In genomic region chr16:67445913-67446907, GRCh38 we compare ENCODE assay signal across 14 cellular contexts. TPM values are rescaled to one million over a fixed set of nuclear protein-coding genes. Genes with fewer than 3 reads are reported as not detected.
DNase-seq lines count a peak whose midpoint lies in the region; ATAC-seq and TF ChIP-seq lines count a peak whose summit lies in the region.
"Had no signal": no experiment of that assay in that cellular context is flagged by ENCODE, and none has a peak within 500 bp of the region (broad histone marks: within the 10 kb centered on the region; RNA-seq: fewer than 3 reads in every experiment).

No MANE protein-coding gene starts in this region.

- CTCF ChIA-PET in HEK293 (lab: Yijun Ruan, JAX), result interaction anchor here (0.6 to 3.7 kb wide), 6 partner anchors 11 to 489 kb away, joined by 3 to 31 read pairs (median 4); partner anchors contain the start of gene ZDHHC1

- H3K27me3 ChIP-seq in lower lobe of right lung (ENCODE audit: low read depth), result no peaks in the 10 kb centered on the region
- H3K27me3 ChIP-seq: BLaER1 treated with 17β-estradiol and CSF1 and Interleukin-3, amounts not matched to agents 10 nM and 100 nM; gastrocnemius medialis; left lung had no signal

- H3K27me3 Mint-ChIP-seq in dendritic cell treated with granulocyte-macrophage colony-stimulating factor and Interleukin-4, amounts not matched to agents 40 ng/mL and 50 ng/mL, for 4 days, result no peaks in the 10 kb centered on the region
- H3K27me3 Mint-ChIP-seq: activated naive CD8-positive, alpha-beta T cell treated with anti-CD3 and anti-CD28 coated beads for 36 hours had no signal

- peaks cover 33% of the 10 kb centered on the region for H3K4me1 Mint-ChIP-seq in dendritic cell treated with granulocyte-macrophage colony-stimulating factor and Interleukin-4, amounts not matched to agents 40 ng/mL and 50 ng/mL, for 4 days (ENCODE audit: low read depth)
- H3K4me1 Mint-ChIP-seq in stimulated activated effector memory CD8-positive, alpha-beta T cell treated with anti-CD3 and anti-CD28 coated beads, Interleukin-12 subunit alpha, Interleukin-12 subunit beta, amount 100 ng/mL, for 72 hours, result peaks cover 35% of the 10 kb centered on the region
- H3K4me1 Mint-ChIP-seq: activated naive CD8-positive, alpha-beta T cell treated with anti-CD3 and anti-CD28 coated beads for 36 hours had no signal

- POLR2A ChIA-PET in HEK293 (lab: Yijun Ruan, JAX), result no interaction called here

- no peaks in the 10 kb centered on the region for H3K9me3 ChIP-seq in HEK293 (ENCODE audit: control insufficient read depth, insufficient read depth, low read depth, low read length)
- no peaks in the 10 kb centered on the region for H3K9me3 ChIP-seq in lower lobe of right lung
- H3K9me3 ChIP-seq: BLaER1 treated with 17β-estradiol and CSF1 and Interleukin-3, amounts not matched to agents 10 nM and 100 nM; gastrocnemius medialis; left lung had no signal

- H3K4me1 ChIP-seq in HEK293 (ENCODE audit: control insufficient read depth, insufficient read depth, low read length), result no peaks in the 10 kb centered on the region
- peaks cover 97% of the 10 kb centered on the region for H3K4me1 ChIP-seq in lower lobe of right lung

- peaks cover 100% of the 10 kb centered on the region for H3K36me3 Mint-ChIP-seq in dendritic cell treated with granulocyte-macrophage colony-stimulating factor and Interleukin-4, amounts not matched to agents 40 ng/mL and 50 ng/mL, for 4 days (ENCODE audit: low read depth)
- H3K36me3 Mint-ChIP-seq in stimulated activated effector memory CD8-positive, alpha-beta T cell treated with anti-CD3 and anti-CD28 coated beads, Interleukin-12 subunit alpha, Interleukin-12 subunit beta, amount 100 ng/mL, for 72 hours, result peaks cover 10% of the 10 kb centered on the region
- H3K36me3 Mint-ChIP-seq: activated naive CD8-positive, alpha-beta T cell treated with anti-CD3 and anti-CD28 coated beads for 36 hours had no signal

- peaks cover 0 to 81% of the 10 kb centered on the region in 2 experiments; a peak in 1 of 3 replicates for H3K36me3 ChIP-seq in HEK293 (ENCODE audit: control insufficient read depth in 2 of 2, insufficient read depth in 1 of 2, low read length in 2 of 2)
- peaks cover 93% of the 10 kb centered on the region for H3K36me3 ChIP-seq in lower lobe of right lung

- TF ChIP-seq CTCF in HEK293 (tag by site-specific recombination; IDR thresholded peaks at IDR 0.05) (no peak), lower lobe of right lung (IDR thresholded peaks at IDR 0.05) (no peak)

- H3K4me3 ChIP-seq in HEK293 (ENCODE audit: low read depth, low read length) (no peak overlapping the region), lower lobe of right lung (no peak overlapping the region)
- H3K4me3 ChIP-seq: BLaER1 treated with 17β-estradiol and CSF1 and Interleukin-3, amounts not matched to agents 10 nM and 100 nM; gastrocnemius medialis; left lung had no signal

- H3K27ac ChIP-seq in HEK293 (ENCODE audit: extremely low read depth, low read depth, low read length) (no peak overlapping the region), lower lobe of right lung (peak overlapping the region; percentile 67)
- H3K27ac ChIP-seq: BLaER1 treated with 17β-estradiol and CSF1 and Interleukin-3, amounts not matched to agents 10 nM and 100 nM had no signal

- no peaks in the 10 kb centered on the region for H3K9me3 Mint-ChIP-seq in dendritic cell treated with granulocyte-macrophage colony-stimulating factor and Interleukin-4, amounts not matched to agents 40 ng/mL and 50 ng/mL, for 4 days
- no peaks in the 10 kb centered on the region for H3K9me3 Mint-ChIP-seq in stimulated activated effector memory CD8-positive, alpha-beta T cell treated with anti-CD3 and anti-CD28 coated beads, Interleukin-12 subunit alpha, Interleukin-12 subunit beta, amount 100 ng/mL, for 72 hours
- H3K9me3 Mint-ChIP-seq: activated naive CD8-positive, alpha-beta T cell treated with anti-CD3 and anti-CD28 coated beads for 36 hours had no signal

- ATAC-seq in lower lobe of right lung, result no peak
- no peak for ATAC-seq in stimulated activated effector memory CD8-positive, alpha-beta T cell treated with anti-CD3 and anti-CD28 coated beads, Interleukin-12 subunit alpha, Interleukin-12 subunit beta, amount 100 ng/mL, for 72 hours
- ATAC-seq: left lung had no signal

- peak overlapping the region; percentile 28 for H3K27ac Mint-ChIP-seq in dendritic cell treated with granulocyte-macrophage colony-stimulating factor and Interleukin-4, amounts not matched to agents 40 ng/mL and 50 ng/mL, for 4 days
- peak overlapping the region; percentile 71 for H3K27ac Mint-ChIP-seq in stimulated activated effector memory CD8-positive, alpha-beta T cell treated with anti-CD3 and anti-CD28 coated beads, Interleukin-12 subunit alpha, Interleukin-12 subunit beta, amount 100 ng/mL, for 72 hours

- intact Hi-C loops in dendritic cell treated with granulocyte-macrophage colony-stimulating factor and Interleukin-4, amounts not matched to agents 40 ng/mL and 50 ng/mL, for 4 days (cut with micrococcal nuclease), result no loop called here
- intact Hi-C loops in lower lobe of right lung (cut with DNase I), result no loop called here

- DNase-seq in lower lobe of right lung (no peak), COLO829 (ENCODE audit: low spot score) (no peak), NCI-H526 (lab: John Stamatoyannopoulos, UW) (no peak), NCI-H446 treated with DMSO at 0.1 percent for 48 hours (lab: John Stamatoyannopoulos, UW) (no peak), ureter (ENCODE audit: low spot score) (no peak)
- DNase-seq in stimulated activated effector memory CD8-positive, alpha-beta T cell treated with anti-CD3 and anti-CD28 coated beads, Interleukin-12 subunit alpha, Interleukin-12 subunit beta, amount 100 ng/mL, for 72 hours (ENCODE audit: low spot score in 2 of 2), result no peak
- DNase-seq: activated naive CD8-positive, alpha-beta T cell treated with anti-CD3 and anti-CD28 coated beads for 36 hours; GDM1; left lung; NCI-H2107 had no signal

- H3K4me3 Mint-ChIP-seq in dendritic cell treated with granulocyte-macrophage colony-stimulating factor and Interleukin-4, amounts not matched to agents 40 ng/mL and 50 ng/mL, for 4 days, result no peak overlapping the region
- H3K4me3 Mint-ChIP-seq in stimulated activated effector memory CD8-positive, alpha-beta T cell treated with anti-CD3 and anti-CD28 coated beads, Interleukin-12 subunit alpha, Interleukin-12 subunit beta, amount 100 ng/mL, for 72 hours, result no peak overlapping the region
- H3K4me3 Mint-ChIP-seq: activated naive CD8-positive, alpha-beta T cell treated with anti-CD3 and anti-CD28 coated beads for 36 hours had no signal

TF ChIP-seq in HEK293, 187 proteins besides CTCF, POLR2A, EP300 and RAD21:
- TF ChIP-seq ZNF292 (tag by site-specific recombination; IDR thresholded peaks at IDR 0.05; ENCODE audit: borderline replicate concordance, low read depth) (no peak), SCRT2 (tag by site-specific recombination; IDR thresholded peaks at IDR 0.05) (0 out of 2 replicates have a peak, but pooled peaks have one; percentile 14)
TF ChIP-seq in HEK293: peak in this region for 1.

RNA-seq across cellular contexts. Expression of gene HSD11B2, which starts 15.3 kb away (rescaled TPM):
- total RNA-seq in lower lobe of right lung, result 2.9 TPM
- total RNA-seq in ureter, result 5.6 TPM

RNA-seq across cellular contexts. Expression of gene ZDHHC1, which starts 29.9 kb away (rescaled TPM):
- total RNA-seq in lower lobe of right lung (18.9 TPM), ureter (14.3 TPM)

RNA-seq across cellular contexts. Expression of gene ATP6V0D1, which starts 34.7 kb away (rescaled TPM):
- total RNA-seq in lower lobe of right lung, result 175 TPM
- total RNA-seq in ureter, result 89.2 TPM

RNA-seq across cellular contexts. Expression of gene AGRP, which starts 37.1 kb away (rescaled TPM):
- total RNA-seq in lower lobe of right lung (8.5 TPM), ureter (not detected)
- total RNA-seq: gastrocnemius medialis had no signal

RNA-seq across cellular contexts. Expression of gene TPPP3, which starts 52.9 kb away (rescaled TPM):
- 123 TPM for total RNA-seq in lower lobe of right lung
- 12.5 TPM for total RNA-seq in ureter
- total RNA-seq: activated naive CD8-positive, alpha-beta T cell treated with anti-CD3 and anti-CD28 coated beads for 36 hours had no signal
